29 cellular contexts compared by ENCODE assay signal in genomic region chr2:75882530-75882929, GRCh38.
"Had no signal": no experiment of that assay in that cellular context is flagged by ENCODE, and none has a peak within 500 bp of the region (broad histone marks: within the 10 kb centered on the region; RNA-seq: fewer than 3 reads in every experiment).

No MANE protein-coding gene starts in this region.

- H3K4me1 Mint-ChIP-seq: stimulated activated effector memory CD8-positive, alpha-beta T cell treated with anti-CD3 and anti-CD28 coated beads, Interleukin-12 subunit alpha, Interleukin-12 subunit beta, amount 100 ng/mL, for 72 hours; stimulated activated memory B cell treated with anti-CD40 and anti-IgM and Interleukin-4, amounts not matched to agents 10 μg/mL and 1 μg/mL and 100 μg/mL, for 72 hours; stimulated activated naive B cell treated with anti-CD40 and anti-IgM and Interleukin-4, amounts not matched to agents 10 μg/mL and 1 μg/mL and 100 μg/mL, for 72 hours; stimulated activated naive CD8-positive, alpha-beta T cell treated with anti-CD3 and anti-CD28 coated beads, Interleukin-15, amount 100 ng/mL, for 72 hours had no signal

- ATAC-seq: stimulated activated effector memory CD8-positive, alpha-beta T cell treated with anti-CD3 and anti-CD28 coated beads, Interleukin-12 subunit alpha, Interleukin-12 subunit beta, amount 100 ng/mL, for 72 hours; stimulated activated memory B cell treated with anti-CD40 and anti-IgM and Interleukin-4, amounts not matched to agents 10 μg/mL and 1 μg/mL and 100 μg/mL, for 72 hours; stimulated activated naive B cell treated with anti-CD40 and anti-IgM and Interleukin-4, amounts not matched to agents 10 μg/mL and 1 μg/mL and 100 μg/mL, for 72 hours; stimulated activated naive CD8-positive, alpha-beta T cell treated with anti-CD3 and anti-CD28 coated beads, Interleukin-15, amount 100 ng/mL, for 72 hours; stimulated activated naive CD8-positive, alpha-beta T cell treated with anti-CD3 and anti-CD28 coated beads, Interleukin-15, Interleukin-2, amounts not matched to agents 100 U/mL and 50 U/mL, for 24 hours; upper lobe of right lung had no signal

- H3K27ac ChIP-seq: stomach, suprapubic skin, testis, thoracic aorta, thyroid gland, tibial artery, tibial nerve, transverse colon, upper lobe of left lung, upper lobe of right lung, uterus, vagina had no signal

- H3K4me1 ChIP-seq: stomach, suprapubic skin, testis, thyroid gland, tibial artery, tibial nerve, transverse colon, upper lobe of left lung, upper lobe of right lung, uterus, vagina had no signal

- H3K9me3 ChIP-seq: suprapubic skin, testis, thoracic aorta, thyroid gland, tibial artery, tibial nerve, transverse colon, upper lobe of left lung, upper lobe of right lung, uterus, vagina had no signal

- DNase-seq: stimulated activated CD4-positive, alpha-beta T cell treated with anti-CD3 and anti-CD28 coated beads, Interleukin-2, amount 100 ng/mL, for 48 hours; stimulated activated CD4-positive, alpha-beta T cell treated with anti-CD3 and anti-CD28 coated beads, Interleukin-4, amount 100 ng/mL, for 1 hour; stimulated activated CD4-positive, alpha-beta T cell treated with anti-CD3 and anti-CD28 coated beads, Interleukin-4, amount 100 ng/mL, for 24 hours; stimulated activated CD4-positive, alpha-beta T cell treated with anti-CD3 and anti-CD28 coated beads, Interleukin-4, amount 100 ng/mL, for 4 hours; stimulated activated CD8-positive, alpha-beta memory T cell treated with anti-CD3 and anti-CD28 coated beads, Interleukin-4, amount 100 ng/mL, for 48 hours; stimulated activated naive B cell treated with anti-CD40 and anti-IgM and Interleukin-4, amounts not matched to agents 10 μg/mL and 1 μg/mL and 100 μg/mL, for 72 hours; stimulated activated naive CD4-positive, alpha-beta T cell; stimulated activated naive CD4-positive, alpha-beta T cell treated with Interleukin-2 at 50 U/mL for 16 hours; stimulated activated naive CD8-positive, alpha-beta T cell treated with anti-CD3 and anti-CD28 coated beads, Interleukin-15, amount 100 ng/mL, for 72 hours; stimulated activated naive CD8-positive, alpha-beta T cell treated with anti-CD3 and anti-CD28 coated beads, Interleukin-15, Interleukin-2, amounts not matched to agents 100 U/mL and 50 U/mL, for 24 hours; stomach; substantia nigra; testis; thyroid gland; tibial artery; transverse colon; trophoblast cell; upper lobe of left lung; upper lobe of right lung; uterus had no signal

- H3K36me3 Mint-ChIP-seq: stimulated activated effector memory CD8-positive, alpha-beta T cell treated with anti-CD3 and anti-CD28 coated beads, Interleukin-12 subunit alpha, Interleukin-12 subunit beta, amount 100 ng/mL, for 72 hours; stimulated activated memory B cell treated with anti-CD40 and anti-IgM and Interleukin-4, amounts not matched to agents 10 μg/mL and 1 μg/mL and 100 μg/mL, for 72 hours; stimulated activated naive B cell treated with anti-CD40 and anti-IgM and Interleukin-4, amounts not matched to agents 10 μg/mL and 1 μg/mL and 100 μg/mL, for 72 hours; type B pancreatic cell had no signal

- FAIRE-seq: urothelium cell line had no signal

- H3K36me3 ChIP-seq: stomach, suprapubic skin, thoracic aorta, thyroid gland, tibial artery, tibial nerve, transverse colon, upper lobe of left lung, upper lobe of right lung, uterus, vagina had no signal

- H3K9me3 Mint-ChIP-seq: type B pancreatic cell had no signal

- H3K4me3 ChIP-seq: stomach, suprapubic skin, testis, thoracic aorta, thyroid gland, tibial artery, tibial nerve, transverse colon, upper lobe of left lung, upper lobe of right lung, uterus, vagina had no signal

- H3K27me3 ChIP-seq: stomach, suprapubic skin, testis, thyroid gland, tibial artery, tibial nerve, transverse colon, upper lobe of left lung, upper lobe of right lung, uterus, vagina had no signal

- H3K4me3 Mint-ChIP-seq: stimulated activated effector memory CD8-positive, alpha-beta T cell treated with anti-CD3 and anti-CD28 coated beads, Interleukin-12 subunit alpha, Interleukin-12 subunit beta, amount 100 ng/mL, for 72 hours; stimulated activated memory B cell treated with anti-CD40 and anti-IgM and Interleukin-4, amounts not matched to agents 10 μg/mL and 1 μg/mL and 100 μg/mL, for 72 hours; stimulated activated naive B cell treated with anti-CD40 and anti-IgM and Interleukin-4, amounts not matched to agents 10 μg/mL and 1 μg/mL and 100 μg/mL, for 72 hours; stimulated activated naive CD8-positive, alpha-beta T cell treated with anti-CD3 and anti-CD28 coated beads, Interleukin-15, amount 100 ng/mL, for 72 hours; stimulated activated naive CD8-positive, alpha-beta T cell treated with anti-CD3 and anti-CD28 coated beads, Interleukin-15, Interleukin-2, amounts not matched to agents 100 ng/mL and 50 ng/mL, for 24 hours; type B pancreatic cell had no signal

- H3K27me3 Mint-ChIP-seq: stimulated activated naive CD8-positive, alpha-beta T cell treated with anti-CD3 and anti-CD28 coated beads, Interleukin-15, amount 100 ng/mL, for 72 hours; stimulated activated naive CD8-positive, alpha-beta T cell treated with anti-CD3 and anti-CD28 coated beads, Interleukin-15, Interleukin-2, amounts not matched to agents 100 ng/mL and 50 ng/mL, for 24 hours; type B pancreatic cell had no signal

- H3K27ac Mint-ChIP-seq: stimulated activated effector memory CD8-positive, alpha-beta T cell treated with anti-CD3 and anti-CD28 coated beads, Interleukin-12 subunit alpha, Interleukin-12 subunit beta, amount 100 ng/mL, for 72 hours; stimulated activated memory B cell treated with anti-CD40 and anti-IgM and Interleukin-4, amounts not matched to agents 10 μg/mL and 1 μg/mL and 100 μg/mL, for 72 hours; stimulated activated naive B cell treated with anti-CD40 and anti-IgM and Interleukin-4, amounts not matched to agents 10 μg/mL and 1 μg/mL and 100 μg/mL, for 72 hours; stimulated activated naive CD8-positive, alpha-beta T cell treated with anti-CD3 and anti-CD28 coated beads, Interleukin-15, amount 100 ng/mL, for 72 hours; stimulated activated naive CD8-positive, alpha-beta T cell treated with anti-CD3 and anti-CD28 coated beads, Interleukin-15, Interleukin-2, amounts not matched to agents 100 ng/mL and 50 ng/mL, for 24 hours; type B pancreatic cell had no signal
